In genomic region chr17:72166040-72166439, GRCh38 we compare ENCODE assay signal across 19 cellular contexts. TPM values are rescaled to one million over a fixed set of nuclear protein-coding genes. Genes with fewer than 3 reads are reported as not detected.
DNase-seq lines count a peak whose midpoint lies in the region; ATAC-seq, FAIRE-seq and TF ChIP-seq lines count a peak whose summit lies in the region.
"Had no signal": no experiment of that assay in that cellular context is flagged by ENCODE, and none has a peak within 500 bp of the region (broad histone marks: within the 10 kb centered on the region; RNA-seq: fewer than 3 reads in every experiment).

No MANE protein-coding gene starts in this region.

- H3K27ac ChIP-seq in ectodermal cell (ENCODE audit: insufficient read depth, low read depth, low read length, poor library complexity, severe bottlenecking): peak overlapping the region; percentile 69
- H3K27ac ChIP-seq in HepG2 (ENCODE audit: extremely low read length, insufficient read depth, low read length): no peak overlapping the region
- H3K27ac ChIP-seq: KMS-11 had no signal

- TF ChIP-seq RAD21 in HepG2 (CRISPR knock-in tag; IDR thresholded peaks at IDR 0.05): no peak

- TF ChIP-seq CTCF in HepG2 (CRISPR knock-in tag; IDR thresholded peaks at IDR 0.05) (0 out of 2 replicates have a peak, but pooled peaks have one; percentile 8), BE2C (IDR thresholded peaks at IDR 0.05; ENCODE audit: low read depth, low read length) (no peak)

- H3K36me3 ChIP-seq in ectodermal cell (ENCODE audit: control insufficient read depth, insufficient read depth, low read length) (no peaks in the 10 kb centered on the region), HepG2 (replicated peaks in 1 of 2; ENCODE audit: control insufficient read depth in 1 of 2, insufficient read depth in 2 of 2, low read length in 2 of 2) (no peaks in the 10 kb centered on the region), BE2C (no peaks in the 10 kb centered on the region)
- H3K36me3 ChIP-seq: MG63 had no signal

- DNase-seq in HuH-7 (ENCODE audit: low spot score): peak; percentile 43
- peak; percentile 21 for DNase-seq in HepG2 (ENCODE audit: low spot score)
- no peak for DNase-seq in sciatic nerve (ENCODE audit: low spot score)
- no peak for DNase-seq in dedifferentiated amniotic fluid mesenchymal stem cell (ENCODE audit: extremely low spot score)
- DNase-seq in BE2C: no peak
- no peak for DNase-seq in SKM-1 (lab: John Stamatoyannopoulos, UW; ENCODE audit: unreplicated experiment)
- DNase-seq: ACHN; CD4-positive, alpha-beta T cell; DMS79; GDM1; MG63; NCI-H1092 treated with DMSO at 0.1 percent for 48 hours; NCI-H1694; NCI-H2107; NCI-H345; PC-3 had no signal

- no peaks in the 10 kb centered on the region for H3K79me2 ChIP-seq in HepG2 (ENCODE audit: insufficient read depth, low read length)

- in situ Hi-C loops in HepG2 (cut with HindIII; ENCODE audit: extremely low pct_ligation_motif_present, low pct_unique_long_range_greater_than_20kb): no loop called here

- TF ChIP-seq EP300 in HepG2 (IDR thresholded peaks at IDR 0.05; ENCODE audit: low read depth in 2 of 2, low read length in 2 of 2) (no peak), HepG2 (CRISPR knock-in tag; IDR thresholded peaks at IDR 0.05; ENCODE audit: borderline replicate concordance) (no peak)

- POLR2A ChIA-PET in HepG2 (lab: Yijun Ruan, JAX): no interaction called here

- BruUV-seq in HepG2 (replicated peaks; lab: Mats Ljungman, UMichigan): no TSS peak

- no peak overlapping the region for H2AFZ ChIP-seq in HepG2 (ENCODE audit: low read length)

- intact Hi-C loops in HepG2 (cut with micrococcal nuclease; ENCODE audit: unreplicated experiment): no loop called here
- intact Hi-C loops in sciatic nerve (cut with DNase I): no loop called here

- ATAC-seq in HepG2 (peak; percentile 64), sciatic nerve (peak; percentile 56)
- ATAC-seq: PC-3 had no signal

- no peak for TF ChIP-seq POLR2A in HepG2 (IDR thresholded peaks at IDR 0.05; ENCODE audit: insufficient read depth in 1 of 2, low read depth in 2 of 2, low read length in 2 of 2)

- H3K9me3 ChIP-seq in ectodermal cell (ENCODE audit: control insufficient read depth, low read length) (no peaks in the 10 kb centered on the region), HepG2 (ENCODE audit: low read length) (no peaks in the 10 kb centered on the region), BE2C (no peaks in the 10 kb centered on the region)
- H3K9me3 ChIP-seq: MG63 had no signal

- H3K9ac ChIP-seq in HepG2 (ENCODE audit: insufficient read depth, low read depth, low read length): no peak overlapping the region
- H3K9ac ChIP-seq: KMS-11 had no signal

- H4K20me1 ChIP-seq in HepG2 (ENCODE audit: insufficient read depth, low read length): no peaks in the 10 kb centered on the region

- H3K4me3 ChIP-seq in ectodermal cell (ENCODE audit: insufficient read depth, low read depth, low read length): no peak overlapping the region
- no peak overlapping the region for H3K4me3 ChIP-seq in HepG2 (replicated peaks in 1 of 3; ENCODE audit: insufficient read depth in 1 of 3, low read depth in 2 of 3, low read length in 3 of 3)
- H3K4me3 ChIP-seq in BE2C (ENCODE audit: low read depth, low read length): no peak overlapping the region
- H3K4me3 ChIP-seq: MG63 had no signal

- H3K4me1 ChIP-seq in ectodermal cell (ENCODE audit: control insufficient read depth, insufficient read depth, low read length): peaks cover 24% of the 10 kb centered on the region
- peaks cover 11% of the 10 kb centered on the region for H3K4me1 ChIP-seq in HepG2 (ENCODE audit: insufficient read depth, low read length)
- H3K4me1 ChIP-seq in BE2C: no peaks in the 10 kb centered on the region

- H3K27me3 ChIP-seq in ectodermal cell (ENCODE audit: control insufficient read depth, insufficient read depth, low read length, poor library complexity, severe bottlenecking): no peaks in the 10 kb centered on the region
- H3K27me3 ChIP-seq in HepG2 (ENCODE audit: control insufficient read depth in 1 of 2, insufficient read depth in 2 of 2, low read length in 2 of 2): peaks cover 0 to 8% of the 10 kb centered on the region in 2 experiments; a peak in 1 of 5 replicates
- no peaks in the 10 kb centered on the region for H3K27me3 ChIP-seq in BE2C
- H3K27me3 ChIP-seq: MG63 had no signal

- FAIRE-seq in HepG2 (lab: Jason Lieb, UNC): no peak
- FAIRE-seq: GM12892 had no signal

- WGBS in ectodermal cell, 2 experiments: 59 to 61% methylated on average over 8 of the region's 8 CpGs
- WGBS in HepG2 (ENCODE audit: low lambda C conversion rate): 13% methylated on average over 7 of the region's 8 CpGs

- peak overlapping the region; percentile 42 for H3K4me2 ChIP-seq in HepG2 (ENCODE audit: low read depth, low read length)
- H3K4me2 ChIP-seq: KMS-11 had no signal

- CTCF ChIA-PET in HepG2 (lab: Yijun Ruan, JAX; ENCODE audit: low intra/inter-chr PET ratio, low total read pairs): no interaction called here

TF ChIP-seq in HepG2, 621 proteins besides CTCF, POLR2A, EP300 and RAD21 (continues in another document):
- TF ChIP-seq THAP8 (CRISPR knock-in tag; IDR thresholded peaks at IDR 0.05; ENCODE audit: borderline replicate concordance) (no peak), ZUFSP (CRISPR knock-in tag; IDR thresholded peaks at IDR 0.05; ENCODE audit: borderline replicate concordance) (no peak), SOX6 (IDR thresholded peaks at IDR 0.05) (no peak), SOX6 (CRISPR knock-in tag; IDR thresholded peaks at IDR 0.05) (peak; percentile 13; the same call in 1 of the 2 replicates), CEBPG (CRISPR knock-in tag; IDR thresholded peaks at IDR 0.05) (peak; percentile 73), NR2F2 (IDR thresholded peaks at IDR 0.05; ENCODE audit: borderline replicate concordance, low read depth) (0 out of 2 replicates have a peak, but pooled peaks have one; percentile 48), ZNF644 (CRISPR knock-in tag; IDR thresholded peaks at IDR 0.05; ENCODE audit: low read depth) (peak; percentile 46; the same call in 1 of the 2 replicates), RXRA (CRISPR knock-in tag; IDR thresholded peaks at IDR 0.05) (peak; percentile 63)
- TF ChIP-seq, protein P1, sequence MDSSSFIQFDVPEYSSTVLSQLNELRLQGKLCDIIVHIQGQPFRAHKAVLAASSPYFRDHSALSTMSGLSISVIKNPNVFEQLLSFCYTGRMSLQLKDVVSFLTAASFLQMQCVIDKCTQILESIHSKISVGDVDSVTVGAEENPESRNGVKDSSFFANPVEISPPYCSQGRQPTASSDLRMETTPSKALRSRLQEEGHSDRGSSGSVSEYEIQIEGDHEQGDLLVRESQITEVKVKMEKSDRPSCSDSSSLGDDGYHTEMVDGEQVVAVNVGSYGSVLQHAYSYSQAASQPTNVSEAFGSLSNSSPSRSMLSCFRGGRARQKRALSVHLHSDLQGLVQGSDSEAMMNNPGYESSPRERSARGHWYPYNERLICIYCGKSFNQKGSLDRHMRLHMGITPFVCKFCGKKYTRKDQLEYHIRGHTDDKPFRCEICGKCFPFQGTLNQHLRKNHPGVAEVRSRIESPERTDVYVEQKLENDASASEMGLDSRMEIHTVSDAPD (CRISPR knock-in tag; IDR thresholded peaks at IDR 0.05): 0 out of 2 replicates have a peak, but pooled peaks have one; percentile 36

RNA-seq across cellular contexts. Expression of gene SOX9, which starts 45.2 kb away (rescaled TPM):
- 59.7 TPM for polyA plus RNA-seq in ectodermal cell (2013, experiment 1 of 4)
- polyA plus RNA-seq in ectodermal cell (2013, experiment 2 of 4): 51.6 TPM
- 29.5 TPM for polyA plus RNA-seq in ectodermal cell (2013, experiment 3 of 4)
- 32.3 TPM for polyA plus RNA-seq in ectodermal cell (2013, experiment 4 of 4)
- 27.6 and 40.1 TPM in 2 replicates for total RNA-seq in HepG2 (2016; rRNA removed; fragmentation: Illumina TruSeq; extraction: Trizol)
- 6.2 and 7.6 TPM in 2 replicates for total RNA-seq in HepG2 (2016; cell fraction: cytosol; rRNA removed; fragmentation: Illumina TruSeq; extraction: Trizol; ENCODE audit: low read depth)
- 27.6 and 38.4 TPM in 2 replicates for total RNA-seq in HepG2 (2016; cell fraction: insoluble cytoplasmic fraction; rRNA removed; fragmentation: Illumina TruSeq; extraction: Trizol)
- 33.8 and 35.1 TPM in 2 replicates for total RNA-seq in HepG2 (2016; cell fraction: membrane; rRNA removed; fragmentation: Illumina TruSeq; extraction: Trizol)
- total RNA-seq in HepG2 (2016; cell fraction: nucleus; rRNA removed; fragmentation: Illumina TruSeq; extraction: Trizol): 41.9 and 42.0 TPM in 2 replicates
- polyA plus RNA-seq in HepG2 (2011; rRNA removed): 16.1 and 18.5 TPM in 2 replicates
- 16.5 and 16.7 TPM in 2 replicates for polyA plus RNA-seq in HepG2 (2011; cell fraction: cytosol; rRNA removed)
- polyA plus RNA-seq in HepG2 (2011; cell fraction: nucleus; rRNA removed): 27.0 and 29.5 TPM in 2 replicates
- polyA plus RNA-seq in HepG2 (2012): 52.8 and 54.6 TPM in 2 replicates
- 4.1 and 5.3 TPM in 2 replicates for polyA plus RNA-seq in HepG2 (2016; cell fraction: cytosol; fragmentation: Illumina TruSeq; extraction: Trizol; ENCODE audit: low read depth)
- polyA plus RNA-seq in HepG2 (2016; cell fraction: insoluble cytoplasmic fraction; fragmentation: Illumina TruSeq; extraction: Trizol; ENCODE audit: low read depth): 85.8 and 117 TPM in 2 replicates
- polyA plus RNA-seq in HepG2 (2016; cell fraction: membrane; fragmentation: Illumina TruSeq; extraction: Trizol; ENCODE audit: low read depth): 19.3 and 23.2 TPM in 2 replicates
- polyA plus RNA-seq in HepG2 (2016; cell fraction: nucleus; fragmentation: Illumina TruSeq; extraction: Trizol; ENCODE audit: insufficient read depth, low read depth): 116 and 117 TPM in 2 replicates
- polyA minus RNA-seq in HepG2 (2011; rRNA and poly(A)+ RNA removed; ENCODE audit: low replicate concordance): 44.5 TPM in 1 of 2 replicates, not detected in the other
- polyA minus RNA-seq in HepG2 (2011; cell fraction: cytosol; rRNA and poly(A)+ RNA removed): 90.2 and 106 TPM in 2 replicates
- polyA minus RNA-seq in HepG2 (2011; cell fraction: nucleus; rRNA and poly(A)+ RNA removed): 25.2 and 26.5 TPM in 2 replicates
- total RNA-seq in sciatic nerve: 42.0 TPM
- 3.7 TPM for polyA plus RNA-seq in BE2C (2012; ENCODE audit: insufficient read depth, insufficient read length, low read depth)
- total RNA-seq: CD4-positive, alpha-beta T cell had no signal

Comparison
In these comparisons a context has a peak if more than half of its experiments do, and no peak if none do; other contexts are left out.
1. DNase-seq: peak in HuH-7 (single experiment) and HepG2 (single experiment); none in sciatic nerve (single experiment), dedifferentiated amniotic fluid mesenchymal stem cell (single experiment), BE2C (single experiment) and SKM-1 (single experiment).